ENCODE assay signal across 7 cellular contexts in the genomic region with DNA sequence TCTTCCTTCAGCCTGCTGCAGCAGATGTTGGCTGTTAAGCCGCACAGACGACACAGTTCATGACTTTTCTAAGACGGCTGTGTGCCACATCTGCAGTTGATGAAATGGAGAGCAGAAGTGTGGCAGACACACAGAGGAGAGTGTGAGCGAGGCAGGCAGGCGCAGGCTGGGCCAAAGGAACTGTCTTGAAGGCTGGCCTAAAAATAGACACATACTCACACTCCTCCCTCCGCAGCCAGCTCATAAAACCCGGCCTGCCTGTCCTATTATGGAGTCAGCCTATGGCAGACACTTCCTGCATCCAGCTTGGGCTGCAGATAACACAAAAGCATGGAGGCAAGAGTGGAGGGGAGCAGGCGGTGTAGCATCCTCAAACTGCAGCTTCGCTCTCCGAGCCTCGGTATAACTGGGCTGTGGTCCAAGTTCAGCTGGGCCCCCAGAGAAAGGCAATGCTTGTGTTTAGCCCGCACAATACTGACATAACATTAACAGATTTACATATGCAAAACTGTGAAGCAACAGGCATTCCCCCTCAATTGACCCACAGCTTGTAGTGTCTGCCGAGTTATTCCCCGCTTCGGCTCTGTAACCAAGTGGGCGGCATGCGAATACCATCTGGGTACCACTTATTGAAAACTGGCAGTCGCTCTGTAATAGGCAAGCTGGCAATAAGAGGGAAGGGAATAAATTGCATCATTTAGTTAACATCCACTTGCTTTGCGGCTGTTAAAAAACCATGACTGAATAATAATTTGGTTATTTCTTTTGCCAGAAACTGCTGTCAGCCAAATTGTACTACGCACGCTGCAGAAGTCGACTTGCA. TPM values are rescaled to one million over a fixed set of nuclear protein-coding genes. Genes with fewer than 3 reads are reported as not detected.
DNase-seq lines count a peak whose midpoint lies in the region; ATAC-seq and TF ChIP-seq lines count a peak whose summit lies in the region.

No MANE protein-coding gene starts in this region.

- peak overlapping the region in 1 of 2 donors; percentile 69 for H3K27ac Mint-ChIP-seq in natural killer cell

- H3K27me3 Mint-ChIP-seq in natural killer cell (ENCODE audit: low read depth in 2 of 2) = no peaks in the 10 kb centered on the region

- no peak for TF ChIP-seq CTCF in natural killer cell (IDR thresholded peaks at IDR 0.05)

- intact Hi-C loops in natural killer cell (cut with micrococcal nuclease) = no loop called here

- peaks cover 15 to 22% of the 10 kb centered on the region in 2 donors for H3K4me1 Mint-ChIP-seq in natural killer cell

- no peaks in the 10 kb centered on the region for H3K27me3 ChIP-seq in SJCRH30

- no peak overlapping the region for H3K4me3 ChIP-seq in SJCRH30

- DNase-seq in SJCRH30 (peak; percentile 2 to 28), natural killer cell (no peak), HuH-7.5 (ENCODE audit: low spot score) (no peak)
- DNase-seq in effector CD4-positive, alpha-beta T cell = no peak

- no peak overlapping the region for H3K27ac ChIP-seq in SJCRH30

- no peaks in the 10 kb centered on the region for H3K4me1 ChIP-seq in SJCRH30

- ATAC-seq in GM19023 (IDR thresholded peaks at IDR 0.05; ENCODE audit: unreplicated experiment) (peak; percentile 65), HG03139 (IDR thresholded peaks at IDR 0.05; ENCODE audit: unreplicated experiment) (peak; percentile 68), esophagus mucosa (peak; percentile 95), natural killer cell (peak; percentile 67 to 86 (median 70))

- peak overlapping the region; percentile 25 for H3K4me3 Mint-ChIP-seq in natural killer cell

- H3K9me3 Mint-ChIP-seq in natural killer cell = no peaks in the 10 kb centered on the region

- no peaks in the 10 kb centered on the region for H3K36me3 Mint-ChIP-seq in natural killer cell

- no peaks in the 10 kb centered on the region for H3K9me3 ChIP-seq in SJCRH30 (replicated peaks)

- H3K36me3 ChIP-seq in SJCRH30 = no peaks in the 10 kb centered on the region

RNA-seq across cellular contexts. Expression of a gene that starts 40.8 kb away (rescaled TPM):
- total RNA-seq in SJCRH30 (2014; rRNA removed; shearing (Covaris generic)) = 21.6 and 24.8 TPM in 2 replicates
- 70.2 TPM for total RNA-seq in esophagus mucosa
- 100 to 1,000 TPM; 166 to 185 (median 166) TPM for total RNA-seq in natural killer cell

Comparison
In these comparisons a context has a peak if more than half of its experiments do, and no peak if none do; other contexts are left out.
1. DNase-seq: peak in SJCRH30 (2 of 2); none in natural killer cell (single experiment), HuH-7.5 (single experiment) and effector CD4-positive, alpha-beta T cell (single experiment).
2. Peak in every context shown above with its lines, with median percentiles within 50 percentile points of each other: ATAC-seq.